In the genomic region with DNA sequence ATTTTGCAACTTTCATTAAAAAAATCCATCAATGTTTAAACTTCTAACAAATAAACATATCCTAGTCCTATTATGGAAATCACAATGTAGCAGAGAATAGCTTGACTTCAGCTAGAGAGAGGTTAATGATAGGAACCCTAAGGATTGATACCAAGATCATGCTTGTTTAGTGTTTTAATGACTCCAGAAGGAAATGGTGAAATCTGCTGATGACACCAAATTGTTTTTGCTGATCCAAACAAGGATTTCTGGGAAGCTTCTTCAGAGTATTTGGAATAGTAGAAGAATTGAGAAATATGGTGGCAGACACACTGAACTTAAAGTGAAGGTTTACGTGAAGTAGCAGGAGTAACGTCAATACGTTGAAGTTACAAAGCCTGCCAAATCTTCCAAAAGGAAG, we compare ENCODE assay signal across 1 cellular context.
TF ChIP-seq lines count a peak whose summit lies in the region.

No MANE protein-coding gene starts in this region.

TF ChIP-seq in K562, 482 proteins besides CTCF, POLR2A, EP300 and RAD21 (continued from another document):
- TF ChIP-seq ZNF764 (CRISPR knock-in tag; IDR thresholded peaks at IDR 0.05; ENCODE audit: low read depth) (no peak), ZNF324 (CRISPR knock-in tag; IDR thresholded peaks at IDR 0.05) (no peak)
